8 cellular contexts compared by ENCODE assay signal in genomic region chr11:71447791-71448256, GRCh38. TPM values are rescaled to one million over a fixed set of nuclear protein-coding genes. Genes with fewer than 3 reads are reported as not detected.
DNase-seq lines count a peak whose midpoint lies in the region; ATAC-seq and TF ChIP-seq lines count a peak whose summit lies in the region.

No MANE protein-coding gene starts in this region.

- H4K20me1 ChIP-seq in IMR-90 (ENCODE audit: insufficient read depth, low read length): no peaks in the 10 kb centered on the region

- H2BK20ac ChIP-seq in IMR-90 (ENCODE audit: low read depth, low read length): no peak overlapping the region

- H3K4me1 Mint-ChIP-seq in activated CD4-positive, alpha-beta T cell treated with anti-CD3 and anti-CD28 coated beads, Interleukin-2, amount 10 ng/mL, durations not matched to agents 24 days and 14 days: peaks cover 49% of the 10 kb centered on the region
- H3K4me1 Mint-ChIP-seq in mesothelial cell of epicardium: peaks cover 45% of the 10 kb centered on the region

- POLR2A ChIA-PET in IMR-90 (lab: Charles Lee; ENCODE audit: unreplicated experiment): no interaction called here

- no peak overlapping the region for H2BK120ac ChIP-seq in IMR-90 (ENCODE audit: low read depth, low read length)

- peak overlapping the region; percentile 57 for H2AK9ac ChIP-seq in IMR-90 (replicated peaks; ENCODE audit: low read depth, low read length, poor library complexity)

- TF ChIP-seq RAD21 in IMR-90 (IDR thresholded peaks at IDR 0.05; ENCODE audit: low read length): no peak

- ATAC-seq in IMR-90 (ENCODE audit: low read depth): peak; percentile 31

- no peak overlapping the region for H3K23ac ChIP-seq in IMR-90 (ENCODE audit: low read depth, low read length)

- H2BK5ac ChIP-seq in IMR-90 (ENCODE audit: low read depth, low read length, poor library complexity, severe bottlenecking): no peak overlapping the region

- H3K56ac ChIP-seq in IMR-90 (ENCODE audit: extremely low read depth, insufficient read depth, low read length): no peak overlapping the region

- peak overlapping the region; percentile 84 for H3K4me2 ChIP-seq in IMR-90 (ENCODE audit: low read depth, low read length)

- 3% methylated on average over 15 of the region's 31 CpGs; no CpG with 5 or more reads in 1 of the 2 experiments for WGBS in IMR-90 (ENCODE audit: extremely low coverage in 2 of 2, insufficient read length in 1 of 2), 2 experiments

- H3K27ac ChIP-seq in IMR-90 (ENCODE audit: insufficient read depth, low read length) (no peak overlapping the region), temporal lobe (ENCODE audit: low read depth, low read length) (peak overlapping the region; percentile 73)

- peaks cover 6% of the 10 kb centered on the region for H3K9me3 Mint-ChIP-seq in activated CD4-positive, alpha-beta T cell treated with anti-CD3 and anti-CD28 coated beads, Interleukin-2, amount 10 ng/mL, durations not matched to agents 24 days and 14 days
- peaks cover 7% of the 10 kb centered on the region for H3K9me3 Mint-ChIP-seq in mesothelial cell of epicardium

- H3K9ac ChIP-seq in IMR-90 (ENCODE audit: low read depth, low read length): peak overlapping the region; percentile 45; the same call in 1 of the 2 replicates

- H3K36me3 ChIP-seq in IMR-90 (ENCODE audit: control insufficient read depth, insufficient read depth, low read length): peaks cover 6% of the 10 kb centered on the region; the same call in 1 of the 2 replicates

- H4K5ac ChIP-seq in IMR-90 (ENCODE audit: low read depth, low read length): 0 out of 2 replicates have a peak overlapping the region, but pooled peaks have one; percentile 29

- no TSS peak for BruUV-seq in IMR-90 (replicated peaks; lab: Mats Ljungman, UMichigan)

- peak overlapping the region; percentile 93 for H3K4me3 Mint-ChIP-seq in activated CD4-positive, alpha-beta T cell treated with anti-CD3 and anti-CD28 coated beads, Interleukin-2, amount 10 ng/mL, durations not matched to agents 24 days and 14 days
- peak overlapping the region; percentile 91 for H3K4me3 Mint-ChIP-seq in mesothelial cell of epicardium

- peak overlapping the region; percentile 51; the same call in 1 of the 2 replicates for H4K91ac ChIP-seq in IMR-90 (ENCODE audit: insufficient read depth, low read depth, low read length)

- peak; percentile 53 for DNase-seq in G401 (ENCODE audit: low spot score)
- no peak for DNase-seq in IMR-90
- DNase-seq in activated CD4-positive, alpha-beta T cell treated with anti-CD3 and anti-CD28 coated beads, Interleukin-2, amount 10 ng/mL, durations not matched to agents 24 days and 14 days: peak; percentile 84
- DNase-seq in effector CD4-positive, alpha-beta T cell: peak; percentile 28
- DNase-seq in mesothelial cell of epicardium (ENCODE audit: low spot score in 2 of 2, unreplicated experiment in 2 of 2): peak; percentile 49 to 77
- no peak for DNase-seq in NK-92 treated with Interleukin-12 subunit alpha and Interleukin-12 subunit beta, amount 100 ng/mL, for 24 hours (lab: John Stamatoyannopoulos, UW)
- DNase-seq in GF-D8 (lab: John Stamatoyannopoulos, UW): no peak

- no peak for TF ChIP-seq POLR2A in IMR-90 (IDR thresholded peaks at IDR 0.05; ENCODE audit: low read depth, low read length)

- H3K9me3 ChIP-seq in IMR-90 (ENCODE audit: control insufficient read depth, insufficient read depth, low read length): no peaks in the 10 kb centered on the region

- H3K27me3 ChIP-seq in IMR-90 (ENCODE audit: control insufficient read depth, insufficient read depth, low read length): no peaks in the 10 kb centered on the region

- H2AFZ ChIP-seq in IMR-90 (replicated peaks; ENCODE audit: low read length, poor library complexity): peak overlapping the region; percentile 99

- peak overlapping the region; percentile 75 for H2AK5ac ChIP-seq in IMR-90 (ENCODE audit: low read depth, low read length)

- intact Hi-C loops in IMR-90 (cut with micrococcal nuclease): no loop called here
- intact Hi-C loops in activated CD4-positive, alpha-beta T cell treated with anti-CD3 and anti-CD28 coated beads, Interleukin-2, amount 10 ng/mL, durations not matched to agents 24 days and 14 days (cut with micrococcal nuclease): loop anchor here (10.0 kb wide), 1 partner anchor 337 kb away; no protein-coding TSS in a partner anchor

- H2BK15ac ChIP-seq in IMR-90 (ENCODE audit: low read depth, low read length): no peak overlapping the region

- no peak overlapping the region for H3K18ac ChIP-seq in IMR-90 (ENCODE audit: low read depth, low read length)

- H3K9me1 ChIP-seq in IMR-90 (ENCODE audit: insufficient read depth, low read length): no peaks in the 10 kb centered on the region

- peaks cover 5 to 15% of the 10 kb centered on the region in 2 experiments; a peak in 3 of 4 replicates for H3K79me1 ChIP-seq in IMR-90 (ENCODE audit: low read depth in 1 of 2, low read length in 2 of 2)

- peak overlapping the region; percentile 44 to 78; a peak in 2 of 4 replicates for H4K8ac ChIP-seq in IMR-90 (ENCODE audit: low read depth in 2 of 2, low read length in 2 of 2)

- dilution Hi-C loops in IMR-90 (cut with HindIII; ENCODE audit: low sequenced_read_pairs, unreplicated experiment): no loop called here

- H3K14ac ChIP-seq in IMR-90 (replicated peaks; ENCODE audit: low read depth, low read length): 0 out of 2 replicates have a peak overlapping the region, but pooled peaks have one; percentile 61

- H3K4me3 ChIP-seq in IMR-90 (ENCODE audit: insufficient read depth, low read depth, low read length): peak overlapping the region; percentile 74

- no peaks in the 10 kb centered on the region for H3K27me3 Mint-ChIP-seq in activated CD4-positive, alpha-beta T cell treated with anti-CD3 and anti-CD28 coated beads, Interleukin-2, amount 10 ng/mL, durations not matched to agents 24 days and 14 days
- no peaks in the 10 kb centered on the region for H3K27me3 Mint-ChIP-seq in mesothelial cell of epicardium (ENCODE audit: low read depth)

- in situ Hi-C loops in G401 (cut with HindIII; ENCODE audit: low sequenced_read_pairs): no loop called here
- in situ Hi-C loops in IMR-90 (cut with MboI; ENCODE audit: low sequenced_read_pairs): no loop called here

- H3K4me1 ChIP-seq in IMR-90 (ENCODE audit: control insufficient read depth, insufficient read depth, low read length): peaks cover 5% of the 10 kb centered on the region

- H3K36me3 Mint-ChIP-seq in activated CD4-positive, alpha-beta T cell treated with anti-CD3 and anti-CD28 coated beads, Interleukin-2, amount 10 ng/mL, durations not matched to agents 24 days and 14 days (ENCODE audit: low read depth): peaks cover 54% of the 10 kb centered on the region
- H3K36me3 Mint-ChIP-seq in mesothelial cell of epicardium: peaks cover 28% of the 10 kb centered on the region

- TF ChIP-seq CTCF in IMR-90 (conservative IDR thresholded peaks at IDR 0.05; ENCODE audit: low read depth, low read length) (no peak), mesothelial cell of epicardium (IDR thresholded peaks at IDR 0.05; ENCODE audit: unreplicated experiment) (no peak)

- H3K27ac Mint-ChIP-seq in activated CD4-positive, alpha-beta T cell treated with anti-CD3 and anti-CD28 coated beads, Interleukin-2, amount 10 ng/mL, durations not matched to agents 24 days and 14 days: peak overlapping the region; percentile 89
- H3K27ac Mint-ChIP-seq in mesothelial cell of epicardium: peak overlapping the region; percentile 90

- CTCF ChIA-PET in IMR-90 (lab: Yijun Ruan, JAX): no interaction called here

- peak overlapping the region; percentile 57; the same call in 1 of the 2 replicates for H3K4ac ChIP-seq in IMR-90 (ENCODE audit: low read depth, low read length)

TF ChIP-seq in IMR-90, 13 proteins besides CTCF, POLR2A, EP300 and RAD21 (continues in another document):
- TF ChIP-seq ELK1 (IDR thresholded peaks at IDR 0.05; ENCODE audit: borderline replicate concordance, low read depth, low read length) (no peak), MXI1 (IDR thresholded peaks at IDR 0.05; ENCODE audit: borderline replicate concordance, low read depth, low read length) (no peak), FOS (IDR thresholded peaks at IDR 0.05; ENCODE audit: low read depth, low read length) (no peak), MAFK (IDR thresholded peaks at IDR 0.05; ENCODE audit: low read depth, low read length) (no peak), MAZ (IDR thresholded peaks at IDR 0.05; ENCODE audit: borderline replicate concordance, low read depth, low read length) (no peak)

RNA-seq across cellular contexts. Expression of gene DHCR7, which starts 0.4 kb away (rescaled TPM):
- 46.1 and 71.8 TPM in 2 replicates for total RNA-seq in G401 (2014; rRNA removed; shearing (Covaris generic))
- total RNA-seq in IMR-90 (2012; rRNA removed): 20.0 and 22.0 TPM in 2 replicates
- 43.2 and 43.3 TPM in 2 replicates for polyA plus RNA-seq in IMR-90 (2012; rRNA removed)
- 25.7 and 56.1 TPM in 2 replicates for polyA plus RNA-seq in IMR-90 (2012; cell fraction: cytosol; rRNA removed)
- polyA plus RNA-seq in IMR-90 (2012; cell fraction: nucleus; rRNA removed; ENCODE audit: low replicate concordance): 22.6 and 38.0 TPM in 2 replicates
- 112 and 116 TPM in 2 replicates for total RNA-seq in activated CD4-positive, alpha-beta T cell treated with anti-CD3 and anti-CD28 coated beads, Interleukin-2, amount 10 ng/mL, durations not matched to agents 24 days and 14 days
- 94.8 to 110 TPM (median 98.2 TPM) in 3 replicates for total RNA-seq in mesothelial cell of epicardium
- total RNA-seq in temporal lobe: 20.9 TPM

RNA-seq across cellular contexts. Expression of gene NADSYN1, which starts 5.2 kb away (rescaled TPM):
- total RNA-seq in G401 (2014; rRNA removed; shearing (Covaris generic)): 39.1 and 41.1 TPM in 2 replicates
- total RNA-seq in IMR-90 (2012; rRNA removed): 59.2 and 70.4 TPM in 2 replicates
- 63.7 and 69.5 TPM in 2 replicates for polyA plus RNA-seq in IMR-90 (2012; rRNA removed)
- 31.6 and 45.0 TPM in 2 replicates for polyA plus RNA-seq in IMR-90 (2012; cell fraction: cytosol; rRNA removed)
- polyA plus RNA-seq in IMR-90 (2012; cell fraction: nucleus; rRNA removed; ENCODE audit: low replicate concordance): 239 and 302 TPM in 2 replicates
- total RNA-seq in activated CD4-positive, alpha-beta T cell treated with anti-CD3 and anti-CD28 coated beads, Interleukin-2, amount 10 ng/mL, durations not matched to agents 24 days and 14 days: 101 and 109 TPM in 2 replicates
- 67.8 to 71.8 TPM (median 71.0 TPM) in 3 replicates for total RNA-seq in mesothelial cell of epicardium
- total RNA-seq in temporal lobe: 18.7 TPM

Comparison
In these comparisons a context has a peak if more than half of its experiments do, and no peak if none do; other contexts are left out.
1. DNase-seq: peak in G401 (single experiment), activated CD4-positive, alpha-beta T cell treated with anti-CD3 and anti-CD28 coated beads, Interleukin-2, amount 10 ng/mL, durations not matched to agents 24 days and 14 days (single experiment), effector CD4-positive, alpha-beta T cell (single experiment) and mesothelial cell of epicardium (2 of 2); none in IMR-90 (single experiment), NK-92 treated with Interleukin-12 subunit alpha and Interleukin-12 subunit beta, amount 100 ng/mL, for 24 hours (single experiment) and GF-D8 (single experiment).